ENCODE assay signal across 23 cellular contexts in the genomic region with DNA sequence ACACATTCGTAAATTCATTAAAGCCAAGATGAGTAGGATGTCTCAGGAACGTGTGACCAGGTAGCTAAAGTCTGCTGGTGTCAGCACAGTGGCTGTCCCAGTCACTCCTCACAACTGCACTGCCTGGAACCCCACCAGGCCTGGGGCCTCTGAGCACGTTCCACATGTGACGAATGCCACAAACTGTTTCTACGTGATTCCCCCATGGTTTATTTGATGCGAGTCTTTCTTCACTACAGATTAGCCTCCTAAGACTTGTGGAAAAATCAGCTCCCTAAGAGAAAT. TPM values are rescaled to one million over a fixed set of nuclear protein-coding genes. Genes with fewer than 3 reads are reported as not detected.
DNase-seq lines count a peak whose midpoint lies in the region; ATAC-seq and TF ChIP-seq lines count a peak whose summit lies in the region.
"Had no signal": no experiment of that assay in that cellular context is flagged by ENCODE, and none has a peak within 500 bp of the region (broad histone marks: within the 10 kb centered on the region; RNA-seq: fewer than 3 reads in every experiment).

No MANE protein-coding gene starts in this region.

- H3K4me3 ChIP-seq in cardiac muscle cell, result no peak overlapping the region
- no peak overlapping the region for H3K4me3 ChIP-seq in WERI-Rb-1 (ENCODE audit: low read depth, low read length)
- H3K4me3 ChIP-seq in osteoblast (ENCODE audit: insufficient read depth, low read length), result no peak overlapping the region
- no peak overlapping the region for H3K4me3 ChIP-seq in uterus
- H3K4me3 ChIP-seq: A549, Peyer's patch had no signal

- H3K4me2 ChIP-seq in osteoblast (ENCODE audit: insufficient read depth, low read length), result no peak overlapping the region
- H3K4me2 ChIP-seq: A549 had no signal

- no peaks in the 10 kb centered on the region for H3K79me2 ChIP-seq in osteoblast (ENCODE audit: insufficient read depth, low read length)

- H3K27ac ChIP-seq in cardiac muscle cell, result peak overlapping the region; percentile 55
- 0 out of 2 replicates have a peak overlapping the region, but pooled peaks have one; percentile 12 for H3K27ac ChIP-seq in WERI-Rb-1
- peak overlapping the region; percentile 17 for H3K27ac ChIP-seq in osteoblast (ENCODE audit: low read depth, low read length)
- H3K27ac ChIP-seq in uterus, result no peak overlapping the region
- H3K27ac ChIP-seq: A549, HL-60, Peyer's patch had no signal

- TF ChIP-seq POLR2A in uterus (IDR thresholded peaks at IDR 0.05), result no peak

- H2AFZ ChIP-seq in osteoblast (ENCODE audit: low read length), result no peak overlapping the region

- intact Hi-C loops in Right ventricle myocardium superior (cut with DNase I), result no loop called here
- intact Hi-C loops in uterus (cut with DNase I; ENCODE audit: low total_unique reads), result no loop called here

- H3K4me1 ChIP-seq in cardiac muscle cell (ENCODE audit: low read depth) (peaks cover 12% of the 10 kb centered on the region), osteoblast (ENCODE audit: insufficient read depth, low read length) (no peaks in the 10 kb centered on the region), uterus (no peaks in the 10 kb centered on the region)
- H3K4me1 ChIP-seq: Peyer's patch had no signal

- H3K36me3 ChIP-seq in cardiac muscle cell (no peaks in the 10 kb centered on the region), WERI-Rb-1 (peaks cover 33% of the 10 kb centered on the region), osteoblast (ENCODE audit: insufficient read depth, low read length) (peaks cover 4% of the 10 kb centered on the region), uterus (no peaks in the 10 kb centered on the region)

- DNase-seq in cardiac muscle cell (ENCODE audit: low read depth in 1 of 2, low spot score in 1 of 2), result no peak
- DNase-seq in Right ventricle myocardium superior, result no peak
- DNase-seq in WERI-Rb-1, result no peak
- peak; percentile 69 for DNase-seq in osteoblast (ENCODE audit: insufficient read length, low spot score, missing footprints)
- DNase-seq in SHP77 (lab: John Stamatoyannopoulos, UW), result no peak
- DNase-seq in NCI-H1048 (lab: John Stamatoyannopoulos, UW), result no peak
- DNase-seq in A172 (ENCODE audit: low spot score), result no peak
- no peak for DNase-seq in uterus
- DNase-seq: CD4-positive, CD25-positive, alpha-beta regulatory T cell; EL; GF-D8; KBM-7; MM.1S; NCI-H1092; NCI-H1436; NCI-H1930; NCI-H2227 treated with DMSO at 0.1 percent for 48 hours; NCI-H510A treated with DMSO at 0.1 percent for 48 hours; NCI-H748 treated with DMSO at 0.1 percent for 48 hours; Peyer's patch had no signal

- no peak for ATAC-seq in Right ventricle myocardium superior (ENCODE audit: poor library complexity)
- ATAC-seq: A549, HepG2 had no signal

- no peaks in the 10 kb centered on the region for H3K27me3 ChIP-seq in cardiac muscle cell
- no peaks in the 10 kb centered on the region for H3K27me3 ChIP-seq in WERI-Rb-1 (ENCODE audit: insufficient read depth, low read depth, severe bottlenecking)
- H3K27me3 ChIP-seq in osteoblast (ENCODE audit: insufficient read depth, low read length), result no peaks in the 10 kb centered on the region
- no peaks in the 10 kb centered on the region for H3K27me3 ChIP-seq in uterus
- H3K27me3 ChIP-seq: Peyer's patch had no signal

- no peaks in the 10 kb centered on the region for H4K20me1 ChIP-seq in osteoblast (ENCODE audit: insufficient read depth, low read length)

- no peak for TF ChIP-seq CTCF in cardiac muscle cell (IDR thresholded peaks at IDR 0.05; ENCODE audit: low read depth, low read length)
- TF ChIP-seq CTCF in WERI-Rb-1 (IDR thresholded peaks at IDR 0.05; ENCODE audit: low read depth, low read length), result no peak
- TF ChIP-seq CTCF in osteoblast (IDR thresholded peaks at IDR 0.05; ENCODE audit: extremely low read depth, low read depth, low read length), result no peak
- TF ChIP-seq CTCF in uterus (IDR thresholded peaks at IDR 0.05), result no peak

- H3K9me3 ChIP-seq in cardiac muscle cell (ENCODE audit: low read depth) (no peaks in the 10 kb centered on the region), WERI-Rb-1 (ENCODE audit: severe bottlenecking) (peaks cover 3% of the 10 kb centered on the region), osteoblast (ENCODE audit: low read depth, low read length) (no peaks in the 10 kb centered on the region), uterus (no peaks in the 10 kb centered on the region)
- H3K9me3 ChIP-seq: Peyer's patch had no signal

RNA-seq across cellular contexts. Expression of a gene that starts 33.2 kb away (rescaled TPM):
- total RNA-seq in cardiac muscle cell, result 3.9 and 6.4 TPM in 2 replicates
- 2.3 and 4.5 TPM in 2 replicates for polyA plus RNA-seq in cardiac muscle cell
- total RNA-seq in Right ventricle myocardium superior, result 3.8 TPM
- total RNA-seq in osteoblast, result 7.2 and 8.8 TPM in 2 replicates
- total RNA-seq in A172 (2014; rRNA removed; shearing (Covaris generic)), result 5.2 and 8.3 TPM in 2 replicates
- 10 to 100 TPM in 1 of 4 donors, 1 to 10 TPM in 3; 5.9 to 11.0 (median 6.5) TPM for total RNA-seq in uterus

Comparison
In these comparisons a context has a peak if more than half of its experiments do, and no peak if none do; other contexts are left out.
1. H3K27ac ChIP-seq: peak in cardiac muscle cell (single experiment), WERI-Rb-1 (single experiment) and osteoblast (single experiment); none in uterus (0 of 2).